Comparison of ENCODE assay signal across 8 cellular contexts in the genomic region with DNA sequence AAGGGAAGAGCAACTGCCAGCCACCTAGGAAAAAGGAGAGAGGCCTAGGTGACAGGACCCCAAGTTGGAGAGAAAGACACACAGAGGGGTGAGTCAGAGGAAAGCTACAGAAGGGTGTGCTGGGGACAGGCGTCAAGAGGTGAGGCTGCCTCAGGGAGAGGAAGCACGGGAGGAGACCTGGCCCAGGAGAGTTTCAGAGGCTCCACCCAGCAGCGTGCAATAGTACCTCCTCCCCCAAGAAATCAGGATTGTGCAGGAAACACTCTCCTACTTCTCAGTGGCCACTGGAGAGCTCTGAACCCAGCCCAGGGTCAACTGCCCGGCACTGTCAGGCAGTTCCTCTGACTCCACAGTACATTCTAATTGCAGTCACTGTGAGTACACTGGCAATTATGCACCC.
DNase-seq lines count a peak whose midpoint lies in the region; ATAC-seq, FAIRE-seq and TF ChIP-seq lines count a peak whose summit lies in the region.
"Not testable (repeated sequence)": the region's sequence is repeated elsewhere in the genome, so short reads cannot be mapped to it uniquely, and the experiment has no call there.

No MANE protein-coding gene starts in this region.

- not testable (repeated sequence) for BruUV-seq in PC-9 (replicated peaks; lab: Mats Ljungman, UMichigan)

- H3K9me3 ChIP-seq in A549; PC-9 (ENCODE audit: insufficient read depth, low read depth); lower lobe of right lung: not testable (repeated sequence)

- H2AFZ ChIP-seq in PC-9 = not testable (repeated sequence)

- H3K9me3 Mint-ChIP-seq in HFFc6; activated naive CD8-positive, alpha-beta T cell treated with anti-CD3 and anti-CD28 coated beads, Interleukin-2, amount 10 ng/mL, durations not matched to agents 7 days and 5 days: not testable (repeated sequence)

- not testable (repeated sequence) for H3K36me3 Mint-ChIP-seq in HFFc6 (ENCODE audit: low read depth); activated naive CD8-positive, alpha-beta T cell treated with anti-CD3 and anti-CD28 coated beads, Interleukin-2, amount 10 ng/mL, durations not matched to agents 7 days and 5 days

- H3K4me3 ChIP-seq in A549, PC-9, lower lobe of right lung: not testable (repeated sequence)

- not testable (repeated sequence) for H3K4me3 Mint-ChIP-seq in HFFc6; activated naive CD8-positive, alpha-beta T cell treated with anti-CD3 and anti-CD28 coated beads, Interleukin-2, amount 10 ng/mL, durations not matched to agents 7 days and 5 days

- peaks cover 70% of the 10 kb centered on the region for H3K79me2 ChIP-seq in PC-9 (ENCODE audit: low read depth)

- DNase-seq in A549 (ENCODE audit: low read depth in 1 of 2, low spot score in 1 of 2); HFFc6; activated naive CD8-positive, alpha-beta T cell treated with anti-CD3 and anti-CD28 coated beads, Interleukin-2, amount 10 ng/mL, durations not matched to agents 7 days and 5 days; epithelial cell of prostate (ENCODE audit: low read depth, low spot score); stimulated activated naive CD8-positive, alpha-beta T cell treated with anti-CD3 and anti-CD28 coated beads, Interleukin-15, Interleukin-2, amounts not matched to agents 100 U/mL and 50 U/mL, for 24 hours: not testable (repeated sequence)
- DNase-seq in PC-9 (peak; percentile 62 to 78), lower lobe of right lung (peak; percentile 53)

- whole genome bisulfite sequencing in A549 (ENCODE audit: missing lambda C conversion rate) = 11% methylated on average over 4 of the region's 4 CpGs

- not testable (repeated sequence) for H3K27me3 Mint-ChIP-seq in HFFc6 (ENCODE audit: insufficient read depth); activated naive CD8-positive, alpha-beta T cell treated with anti-CD3 and anti-CD28 coated beads, Interleukin-2, amount 10 ng/mL, durations not matched to agents 7 days and 5 days

- intact Hi-C loops in PC-9 (cut with micrococcal nuclease; ENCODE audit: unreplicated experiment); lower lobe of right lung (cut with DNase I): not testable (repeated sequence)

- TF ChIP-seq RAD21 in A549 (conservative IDR thresholded peaks at IDR 0.05 in 1 of 2, IDR thresholded peaks at IDR 0.05 in 1 of 2) = not testable (repeated sequence)

- FAIRE-seq in A549 (lab: Jason Lieb, UNC) = not testable (repeated sequence)

- H3K4me1 Mint-ChIP-seq in HFFc6 (ENCODE audit: low read depth) = peaks cover 31% of the 10 kb centered on the region
- H3K4me1 Mint-ChIP-seq in activated naive CD8-positive, alpha-beta T cell treated with anti-CD3 and anti-CD28 coated beads, Interleukin-2, amount 10 ng/mL, durations not matched to agents 7 days and 5 days = not testable (repeated sequence)

- TF ChIP-seq POLR2A in A549 (IDR thresholded peaks at IDR 0.05; ENCODE audit: low read length) = not testable (repeated sequence)

- not testable (repeated sequence) for H3F3A ChIP-seq in PC-9 (ENCODE audit: insufficient read depth, low read depth)

- peak overlapping the region; percentile 7; the same call in 1 of the 2 replicates for H3K27ac Mint-ChIP-seq in HFFc6
- H3K27ac Mint-ChIP-seq in activated naive CD8-positive, alpha-beta T cell treated with anti-CD3 and anti-CD28 coated beads, Interleukin-2, amount 10 ng/mL, durations not matched to agents 7 days and 5 days = not testable (repeated sequence)

- ATAC-seq in A549 = peak; percentile 51 to 52
- peak; percentile 59 to 60 for ATAC-seq in activated CD4-positive, CD25-positive, alpha-beta regulatory T cell treated with anti-CD3 and anti-CD28 coated beads, Interleukin-2, amount 50 U/mL, for 24 hours
- peak; percentile 41 for ATAC-seq in activated naive CD8-positive, alpha-beta T cell treated with anti-CD3 and anti-CD28 coated beads, Interleukin-2, amount 10 ng/mL, durations not matched to agents 7 days and 5 days (ENCODE audit: low read depth)
- ATAC-seq in lower lobe of right lung = peak; percentile 83 to 87
- ATAC-seq in stimulated activated naive CD8-positive, alpha-beta T cell treated with anti-CD3 and anti-CD28 coated beads, Interleukin-15, Interleukin-2, amounts not matched to agents 100 U/mL and 50 U/mL, for 24 hours = peak; percentile 34

- H4K20me1 ChIP-seq in PC-9 (ENCODE audit: insufficient read depth) = not testable (repeated sequence)

- H3K9me2 ChIP-seq in PC-9 (ENCODE audit: insufficient read depth) = not testable (repeated sequence)

- H3K27me3 ChIP-seq in PC-9 (ENCODE audit: insufficient read depth, low read depth); lower lobe of right lung (ENCODE audit: low read depth): not testable (repeated sequence)

- H3K27ac ChIP-seq in A549 (peak overlapping the region in 1 of 2 experiments; percentile 55; a peak in 1 of 6 replicates), PC-9 (peak overlapping the region; percentile 83), epithelial cell of prostate (peak overlapping the region; percentile 26)
- H3K27ac ChIP-seq in lower lobe of right lung = not testable (repeated sequence)

- CTCF ChIA-PET in A549 (lab: Yijun Ruan, JAX); PC-9 (lab: Charles Lee): not testable (repeated sequence)

- H3K36me3 ChIP-seq in PC-9 (ENCODE audit: low read depth); lower lobe of right lung: not testable (repeated sequence)

- H3K4me2 ChIP-seq in A549 (peak overlapping the region; percentile 36; the same call in 1 of the 3 replicates), PC-9 (peak overlapping the region; percentile 55)

- TF ChIP-seq CTCF in A549 (IDR thresholded peaks at IDR 0.05); HFFc6 (IDR thresholded peaks at IDR 0.05); PC-9 (conservative IDR thresholded peaks at IDR 0.05); lower lobe of right lung (IDR thresholded peaks at IDR 0.05): not testable (repeated sequence)

- not testable (repeated sequence) for TF ChIP-seq EP300 in A549 (IDR thresholded peaks at IDR 0.05)

- POLR2A ChIA-PET in A549 (lab: Yijun Ruan, JAX); PC-9 (lab: Charles Lee; ENCODE audit: unreplicated experiment); activated naive CD8-positive, alpha-beta T cell treated with anti-CD3 and anti-CD28 coated beads, Interleukin-2, amount 10 ng/mL, durations not matched to agents 7 days and 5 days (lab: Charles Lee): not testable (repeated sequence)

- H3K4me1 ChIP-seq in A549 (peaks cover 34% of the 10 kb centered on the region), PC-9 (replicated peaks; ENCODE audit: insufficient read depth) (peaks cover 52% of the 10 kb centered on the region)
- H3K4me1 ChIP-seq in lower lobe of right lung = not testable (repeated sequence)

Comparison
In these comparisons a context has a peak if more than half of its experiments do, and no peak if none do; other contexts are left out.
1. ATAC-seq: peak in every context shown above with its lines; median percentile 85 in lower lobe of right lung; 60 in activated CD4-positive, CD25-positive, alpha-beta regulatory T cell treated with anti-CD3 and anti-CD28 coated beads, Interleukin-2, amount 50 U/mL, for 24 hours; 52 in A549; 41 in activated naive CD8-positive, alpha-beta T cell treated with anti-CD3 and anti-CD28 coated beads, Interleukin-2, amount 10 ng/mL, durations not matched to agents 7 days and 5 days; 34 in stimulated activated naive CD8-positive, alpha-beta T cell treated with anti-CD3 and anti-CD28 coated beads, Interleukin-15, Interleukin-2, amounts not matched to agents 100 U/mL and 50 U/mL, for 24 hours.